ENCODE assay signal across 9 cellular contexts in genomic region chr2:46555011-46555410, GRCh38. TPM values are rescaled to one million over a fixed set of nuclear protein-coding genes. Genes with fewer than 3 reads are reported as not detected.
DNase-seq lines count a peak whose midpoint lies in the region; ATAC-seq and TF ChIP-seq lines count a peak whose summit lies in the region.
"Had no signal": no experiment of that assay in that cellular context is flagged by ENCODE, and none has a peak within 500 bp of the region (broad histone marks: within the 10 kb centered on the region; RNA-seq: fewer than 3 reads in every experiment).

No MANE protein-coding gene starts in this region.

- H3K27me3 ChIP-seq in PC-3 (ENCODE audit: low read length), result no peaks in the 10 kb centered on the region

- no peaks in the 10 kb centered on the region for H3K27me3 Mint-ChIP-seq in dendritic cell treated with granulocyte-macrophage colony-stimulating factor and Interleukin-4, amounts not matched to agents 40 ng/mL and 50 ng/mL, for 4 days
- no peaks in the 10 kb centered on the region for H3K27me3 Mint-ChIP-seq in osteocyte (ENCODE audit: unreplicated experiment)

- H3K4me1 ChIP-seq in PC-3 (ENCODE audit: insufficient read depth, low read length), result no peaks in the 10 kb centered on the region

- H3K4me3 Mint-ChIP-seq in dendritic cell treated with granulocyte-macrophage colony-stimulating factor and Interleukin-4, amounts not matched to agents 40 ng/mL and 50 ng/mL, for 4 days, result no peak overlapping the region
- no peak overlapping the region for H3K4me3 Mint-ChIP-seq in osteocyte (ENCODE audit: unreplicated experiment)

- H3K9me3 ChIP-seq in PC-3 (ENCODE audit: low read length), result no peaks in the 10 kb centered on the region

- BruUV-seq in PC-3 (replicated peaks; lab: Mats Ljungman, UMichigan), result no TSS peak

- no peaks in the 10 kb centered on the region for H3K9me3 Mint-ChIP-seq in dendritic cell treated with granulocyte-macrophage colony-stimulating factor and Interleukin-4, amounts not matched to agents 40 ng/mL and 50 ng/mL, for 4 days
- H3K9me3 Mint-ChIP-seq in osteocyte (ENCODE audit: unreplicated experiment), result peaks cover 20% of the 10 kb centered on the region

- H4K20me1 ChIP-seq in PC-3 (ENCODE audit: low read length), result no peaks in the 10 kb centered on the region

- CTCF ChIA-PET in GM10248 (lab: Yijun Ruan, JAX), result interaction anchor here (0.8 to 3.4 kb wide), 16 partner anchors 8 to 95 kb away, joined by 3 to 25 read pairs (median 4); no protein-coding TSS in a partner anchor
- CTCF ChIA-PET in PC-3 (lab: Charles Lee), result no interaction called here

- H3K9me2 ChIP-seq in PC-3 (replicated peaks; ENCODE audit: low read length), result no peaks in the 10 kb centered on the region

- no peaks in the 10 kb centered on the region for H3K79me2 ChIP-seq in PC-3 (ENCODE audit: low read length)

- no peak overlapping the region for H3K4me2 ChIP-seq in PC-3 (ENCODE audit: low read length)

- no peak overlapping the region for H3K4me3 ChIP-seq in PC-3 (ENCODE audit: low read length)
- H3K4me3 ChIP-seq: SK-N-MC had no signal

- no peak overlapping the region for H3K9ac ChIP-seq in PC-3 (ENCODE audit: low read length)

- DNase-seq in GM10248 (ENCODE audit: extremely low spot score) (no peak), PC-3 (peak; percentile 23), sciatic nerve (ENCODE audit: low spot score) (no peak), DMS79 treated with DMSO at 0.1 percent for 48 hours (lab: John Stamatoyannopoulos, UW) (no peak), NCI-H1436 (lab: John Stamatoyannopoulos, UW) (no peak), osteocyte (ENCODE audit: extremely low spot score, unreplicated experiment) (no peak)

- H3K4me1 Mint-ChIP-seq in dendritic cell treated with granulocyte-macrophage colony-stimulating factor and Interleukin-4, amounts not matched to agents 40 ng/mL and 50 ng/mL, for 4 days (ENCODE audit: low read depth), result peaks cover 90% of the 10 kb centered on the region
- H3K4me1 Mint-ChIP-seq in osteocyte (ENCODE audit: unreplicated experiment), result no peaks in the 10 kb centered on the region

- no peaks in the 10 kb centered on the region for H3K36me3 ChIP-seq in PC-3 (ENCODE audit: low read depth, low read length)

- intact Hi-C loops in PC-3 (cut with micrococcal nuclease), result no loop called here
- intact Hi-C loops in dendritic cell treated with granulocyte-macrophage colony-stimulating factor and Interleukin-4, amounts not matched to agents 40 ng/mL and 50 ng/mL, for 4 days (cut with micrococcal nuclease), result no loop called here
- intact Hi-C loops in sciatic nerve (cut with DNase I), result no loop called here

- no peak overlapping the region for H2AFZ ChIP-seq in PC-3 (ENCODE audit: low read length)

- TF ChIP-seq CTCF in GM10248 (IDR thresholded peaks at IDR 0.05; ENCODE audit: control extremely low read depth, extremely low read depth, low read depth, missing control alignments) (peak; percentile 45), PC-3 (conservative IDR thresholded peaks at IDR 0.05; ENCODE audit: low read depth, low read length) (peak; percentile 67), osteocyte (IDR thresholded peaks at IDR 0.05) (no peak)

- no peaks in the 10 kb centered on the region for H3F3A ChIP-seq in PC-3 (ENCODE audit: low read length, unreplicated experiment)

- H3K27ac ChIP-seq in PC-3 (ENCODE audit: low read length), result no peak overlapping the region
- H3K27ac ChIP-seq: SK-N-MC had no signal

- H3K27ac Mint-ChIP-seq in dendritic cell treated with granulocyte-macrophage colony-stimulating factor and Interleukin-4, amounts not matched to agents 40 ng/mL and 50 ng/mL, for 4 days, result peak overlapping the region; percentile 22
- no peak overlapping the region for H3K27ac Mint-ChIP-seq in osteocyte (ENCODE audit: unreplicated experiment)

- H3K36me3 Mint-ChIP-seq in dendritic cell treated with granulocyte-macrophage colony-stimulating factor and Interleukin-4, amounts not matched to agents 40 ng/mL and 50 ng/mL, for 4 days (ENCODE audit: low read depth), result peaks cover 92% of the 10 kb centered on the region
- peaks cover 44% of the 10 kb centered on the region for H3K36me3 Mint-ChIP-seq in osteocyte (ENCODE audit: unreplicated experiment)

- ATAC-seq in PC-3 (no peak), sciatic nerve (peak; percentile 1), GM21360 (IDR thresholded peaks at IDR 0.05; ENCODE audit: unreplicated experiment) (no peak)

- POLR2A ChIA-PET in GM10248 (lab: Yijun Ruan, JAX) (interaction anchor here (0.7 kb wide), 1 partner anchor 74 kb away, joined by 3 read pairs; no protein-coding TSS in a partner anchor), PC-3 (lab: Charles Lee; ENCODE audit: unreplicated experiment) (no interaction called here)

RNA-seq across cellular contexts. Expression of gene ATP6V1E2, which starts 12.6 kb away (rescaled TPM):
- total RNA-seq in PC-3 (2014; rRNA removed) (11.5 and 17.3 TPM in 2 replicates), sciatic nerve (6.7 TPM), osteocyte (8.9 and 9.3 TPM in 2 replicates)

RNA-seq across cellular contexts. Expression of gene RHOQ, which starts 12.7 kb away (rescaled TPM):
- 24.5 and 40.8 TPM in 2 replicates for total RNA-seq in PC-3 (2014; rRNA removed)
- 152 TPM for total RNA-seq in sciatic nerve
- total RNA-seq in osteocyte, result 90.6 and 91.3 TPM in 2 replicates
